In genomic region chr3:136818191-136818850, GRCh38 we compare ENCODE assay signal across 9 cellular contexts. TPM values are rescaled to one million over a fixed set of nuclear protein-coding genes. Genes with fewer than 3 reads are reported as not detected.
DNase-seq lines count a peak whose midpoint lies in the region; ATAC-seq, FAIRE-seq and TF ChIP-seq lines count a peak whose summit lies in the region.
"Had no signal": no experiment of that assay in that cellular context is flagged by ENCODE, and none has a peak within 500 bp of the region (broad histone marks: within the 10 kb centered on the region; RNA-seq: fewer than 3 reads in every experiment).

No MANE protein-coding gene starts in this region.

- H3K36me3 ChIP-seq in endocrine pancreas (ENCODE audit: control insufficient read depth, insufficient read depth, low read length) (no peaks in the 10 kb centered on the region), mesenchymal stem cell (ENCODE audit: control insufficient read depth in 1 of 2, insufficient read depth in 2 of 2, low read depth in 1 of 2, low read length in 2 of 2) (no peaks in the 10 kb centered on the region)

- H2BK5ac ChIP-seq in mesenchymal stem cell (ENCODE audit: low read depth, low read length, poor library complexity, severe bottlenecking), result no peak overlapping the region

- no peak overlapping the region for H3K23ac ChIP-seq in mesenchymal stem cell (ENCODE audit: low read length in 2 of 2)

- H4K91ac ChIP-seq in mesenchymal stem cell (ENCODE audit: low read length), result no peak overlapping the region

- peaks cover 1% of the 10 kb centered on the region for H3K9me3 ChIP-seq in endocrine pancreas (ENCODE audit: control insufficient read depth, low read length)
- no peaks in the 10 kb centered on the region for H3K9me3 ChIP-seq in mesenchymal stem cell (ENCODE audit: control insufficient read depth, low read length)

- no peak overlapping the region for H2BK120ac ChIP-seq in mesenchymal stem cell (ENCODE audit: low read depth, low read length)

- H3K4me3 ChIP-seq in Jurkat, Clone E6-1 (ENCODE audit: low read length), result peak overlapping the region; percentile 76
- H3K4me3 ChIP-seq in endocrine pancreas (ENCODE audit: control insufficient read depth, insufficient read depth, low read length) (peak overlapping the region; percentile 80), mesenchymal stem cell (ENCODE audit: insufficient read depth in 1 of 2, low read depth in 1 of 2, low read length in 2 of 2) (peak overlapping the region; percentile 77 to 83)

- DNase-seq in GM12891 (ENCODE audit: insufficient read length, low spot score) (no peak), mesenchymal stem cell (peak; percentile 83), 8988T (no peak), NCI-H2081 treated with DMSO at 0.1 percent for 48 hours (lab: John Stamatoyannopoulos, UW) (no peak)
- DNase-seq in Jurkat, Clone E6-1 (ENCODE audit: low read depth, low spot score), result peak; percentile 42
- peak; percentile 71 for DNase-seq in stimulated activated naive CD8-positive, alpha-beta T cell treated with anti-CD3 and anti-CD28 coated beads, Interleukin-15, Interleukin-2, amounts not matched to agents 100 U/mL and 50 U/mL, for 24 hours

- H2BK15ac ChIP-seq in mesenchymal stem cell (ENCODE audit: low read depth, poor library complexity, severe bottlenecking), result peak overlapping the region; percentile 66

- WGBS in mesenchymal stem cell, result 10% methylated on average over 10 of the region's 10 CpGs

- FAIRE-seq in GM12891 (lab: Jason Lieb, UNC), result peak; percentile 23
- FAIRE-seq: colon had no signal

- TF ChIP-seq POLR2A in GM12891 (IDR thresholded peaks at IDR 0.05; ENCODE audit: low read depth, low read length), result no peak

- no peak overlapping the region for H4K8ac ChIP-seq in mesenchymal stem cell (ENCODE audit: low read length)

- peak overlapping the region; percentile 83 for H2AFZ ChIP-seq in mesenchymal stem cell (ENCODE audit: low read depth, low read length)

- H2AK5ac ChIP-seq in mesenchymal stem cell (ENCODE audit: low read length, severe bottlenecking), result no peak overlapping the region

- peak overlapping the region in 1 of 2 experiments; percentile 67 for H2BK12ac ChIP-seq in mesenchymal stem cell (ENCODE audit: low read length in 2 of 2)

- H3K4ac ChIP-seq in mesenchymal stem cell (ENCODE audit: low read depth in 1 of 2, low read length in 2 of 2), result peak overlapping the region; percentile 13 to 59

- H3K9ac ChIP-seq in endocrine pancreas (ENCODE audit: control insufficient read depth, insufficient read depth, low read length) (peak overlapping the region; percentile 86), mesenchymal stem cell (ENCODE audit: low read length) (peak overlapping the region; percentile 95)

- H3K4me1 ChIP-seq in endocrine pancreas (ENCODE audit: control insufficient read depth, insufficient read depth, low read length) (peaks cover 23% of the 10 kb centered on the region), mesenchymal stem cell (ENCODE audit: control insufficient read depth, insufficient read depth, low read depth, low read length) (peaks cover 13% of the 10 kb centered on the region)

- peaks cover 3% of the 10 kb centered on the region for H3K79me1 ChIP-seq in mesenchymal stem cell (replicated peaks; ENCODE audit: low read length, poor library complexity, severe bottlenecking)

- ATAC-seq in activated CD4-positive, CD25-positive, alpha-beta regulatory T cell treated with anti-CD3 and anti-CD28 coated beads, Interleukin-2, amount 50 U/mL, for 24 hours, result peak; percentile 93 to 95
- ATAC-seq in stimulated activated naive CD8-positive, alpha-beta T cell treated with anti-CD3 and anti-CD28 coated beads, Interleukin-15, Interleukin-2, amounts not matched to agents 100 U/mL and 50 U/mL, for 24 hours, result peak; percentile 97

- peak overlapping the region; percentile 41 for H3K27ac ChIP-seq in mesenchymal stem cell (ENCODE audit: low read length, poor library complexity, severe bottlenecking)

- H3K4me2 ChIP-seq in mesenchymal stem cell (ENCODE audit: low read length, poor library complexity, severe bottlenecking), result peak overlapping the region; percentile 98

- H3K27me3 ChIP-seq in endocrine pancreas (ENCODE audit: control insufficient read depth, insufficient read depth, low read length), result no peaks in the 10 kb centered on the region
- H3K27me3 ChIP-seq in mesenchymal stem cell (ENCODE audit: control insufficient read depth in 1 of 2, insufficient read depth in 1 of 2, low read length in 2 of 2), result no peaks in the 10 kb centered on the region

- peak overlapping the region in 1 of 2 experiments; percentile 77 for H3K14ac ChIP-seq in mesenchymal stem cell (ENCODE audit: low read length in 2 of 2)

- H3K18ac ChIP-seq in mesenchymal stem cell (ENCODE audit: low read depth in 1 of 2, low read length in 2 of 2), result peak overlapping the region; percentile 82 to 85

TF ChIP-seq in GM12891, 5 proteins besides CTCF, POLR2A, EP300 and RAD21:
- no peak for TF ChIP-seq TAF1 (IDR thresholded peaks at IDR 0.05; ENCODE audit: low read depth, low read length)
- no peak for TF ChIP-seq SPI1 (IDR thresholded peaks at IDR 0.05; ENCODE audit: low read depth, low read length)
- TF ChIP-seq POU2F2 (IDR thresholded peaks at IDR 0.05; ENCODE audit: low read depth, low read length), result no peak
- no peak for TF ChIP-seq POLR2AphosphoS5 (IDR thresholded peaks at IDR 0.05; ENCODE audit: low read depth, low read length)
- no peak for TF ChIP-seq PAX5 (IDR thresholded peaks at IDR 0.05; ENCODE audit: insufficient read depth, low read length, severe bottlenecking)
TF ChIP-seq in GM12891: peak in this region for 0.

RNA-seq across cellular contexts. Expression of gene SLC35G2, which starts 0.6 kb away (rescaled TPM):
- polyA plus RNA-seq in GM12891 (2012; ENCODE audit: low read depth, missing spikeins), result 0.44 TPM
- polyA plus RNA-seq in Jurkat, Clone E6-1 (2012; ENCODE audit: insufficient read depth, insufficient read length), result 5.8 TPM
- 7.1 TPM for polyA plus RNA-seq in mesenchymal stem cell (2013, experiment 1 of 2)
- polyA plus RNA-seq in mesenchymal stem cell (2013, experiment 2 of 2), result 7.6 TPM

RNA-seq across cellular contexts. Expression of gene NCK1, which starts 43.7 kb away (rescaled TPM):
- polyA plus RNA-seq in GM12891 (2012; ENCODE audit: low read depth, missing spikeins), result 14.5 TPM
- polyA plus RNA-seq in Jurkat, Clone E6-1 (2012; ENCODE audit: insufficient read depth, insufficient read length), result 66.4 TPM
- polyA plus RNA-seq in mesenchymal stem cell (2013, experiment 1 of 2), result 48.0 TPM
- 47.2 TPM for polyA plus RNA-seq in mesenchymal stem cell (2013, experiment 2 of 2)

Comparison
In these comparisons a context has a peak if more than half of its experiments do, and no peak if none do; other contexts are left out.
1. DNase-seq: peak in Jurkat, Clone E6-1 (single experiment), mesenchymal stem cell (single experiment) and stimulated activated naive CD8-positive, alpha-beta T cell treated with anti-CD3 and anti-CD28 coated beads, Interleukin-15, Interleukin-2, amounts not matched to agents 100 U/mL and 50 U/mL, for 24 hours (single experiment); none in GM12891 (single experiment), 8988T (single experiment) and NCI-H2081 treated with DMSO at 0.1 percent for 48 hours (single experiment).
2. Peak in every context shown above with its lines, with median percentiles within 50 percentile points of each other: H3K4me3 ChIP-seq.